In genomic region chr7:44987996-44988395, GRCh38 we compare ENCODE assay signal across 1 cellular context.
TF ChIP-seq lines count a peak whose summit lies in the region.

No MANE protein-coding gene starts in this region.

TF ChIP-seq in SK-N-SH, 30 proteins besides CTCF, POLR2A, EP300 and RAD21:
- TF ChIP-seq IRF3 (IDR thresholded peaks at IDR 0.05; ENCODE audit: low read depth, low read length), result no peak
- TF ChIP-seq RXRA (IDR thresholded peaks at IDR 0.05; ENCODE audit: borderline replicate concordance, low read depth), result no peak
- TF ChIP-seq CHD2 (IDR thresholded peaks at IDR 0.05; ENCODE audit: low read length, partially characterized antibody), result no peak
TF ChIP-seq in SK-N-SH: peak in this region for 0.
